In genomic region chr4:2412534-2412884, GRCh38 we compare ENCODE assay signal across 8 cellular contexts. TPM values are rescaled to one million over a fixed set of nuclear protein-coding genes. Genes with fewer than 3 reads are reported as not detected.
A peak's percentile ranks its signal among the peaks of the same experiment; 100 is the strongest.
DNase-seq lines count a peak whose midpoint lies in the region; ATAC-seq, FAIRE-seq and TF ChIP-seq lines count a peak whose summit lies in the region.

No MANE protein-coding gene starts in this region.

- ATAC-seq in HG02588 (IDR thresholded peaks at IDR 0.05; ENCODE audit: unreplicated experiment), result peak; percentile 25

- peak; percentile 38 for DNase-seq in GM18507 (ENCODE audit: extremely low spot score, insufficient read length, low read depth)
- peak; percentile 89 for DNase-seq in SW480 (ENCODE audit: low spot score)
- DNase-seq in colonic mucosa, result peak; percentile 88
- peak; percentile 89 for DNase-seq in osteoblast (ENCODE audit: insufficient read length, low spot score, missing footprints)
- no peak for DNase-seq in RKO (ENCODE audit: low spot score)
- DNase-seq in GDM1 (lab: John Stamatoyannopoulos, UW), result no peak
- no peak for DNase-seq in NCI-H187 treated with DMSO at 0.1 percent for 48 hours (lab: John Stamatoyannopoulos, UW)

- H3K4me1 ChIP-seq in colonic mucosa, result peaks cover 25% of the 10 kb centered on the region
- H3K4me1 ChIP-seq in osteoblast (ENCODE audit: insufficient read depth, low read length), result peaks cover 17% of the 10 kb centered on the region

- H4K20me1 ChIP-seq in osteoblast (ENCODE audit: insufficient read depth, low read length), result no peaks in the 10 kb centered on the region

- TF ChIP-seq CTCF in colonic mucosa (IDR thresholded peaks at IDR 0.05) (no peak), osteoblast (IDR thresholded peaks at IDR 0.05; ENCODE audit: extremely low read depth, low read depth, low read length) (no peak)

- FAIRE-seq in GM18507 (lab: Jason Lieb, UNC), result no peak

- H2AFZ ChIP-seq in osteoblast (ENCODE audit: low read length), result peak overlapping the region; percentile 98

- H3K36me3 ChIP-seq in colonic mucosa, result no peaks in the 10 kb centered on the region
- no peaks in the 10 kb centered on the region for H3K36me3 ChIP-seq in osteoblast (ENCODE audit: insufficient read depth, low read length)

- H3K27ac ChIP-seq in colonic mucosa (peak overlapping the region; percentile 78), osteoblast (ENCODE audit: low read depth, low read length) (peak overlapping the region; percentile 81)

- peak overlapping the region; percentile 4 for H3K4me3 ChIP-seq in colonic mucosa
- peak overlapping the region; percentile 71 for H3K4me3 ChIP-seq in osteoblast (ENCODE audit: insufficient read depth, low read length)

- peak overlapping the region; percentile 86 for H3K4me2 ChIP-seq in osteoblast (ENCODE audit: insufficient read depth, low read length)

- no peaks in the 10 kb centered on the region for H3K9me3 ChIP-seq in colonic mucosa
- no peaks in the 10 kb centered on the region for H3K9me3 ChIP-seq in osteoblast (ENCODE audit: low read depth, low read length)

- no peaks in the 10 kb centered on the region for H3K79me2 ChIP-seq in osteoblast (ENCODE audit: insufficient read depth, low read length)

- peak overlapping the region; percentile 31 to 73 for H3K9ac ChIP-seq in colonic mucosa (ENCODE audit: low read depth in 2 of 2, low read length in 2 of 2)

- H3K27me3 ChIP-seq in colonic mucosa (no peaks in the 10 kb centered on the region), osteoblast (ENCODE audit: insufficient read depth, low read length) (peaks cover 20% of the 10 kb centered on the region)

- intact Hi-C loops in colonic mucosa (cut with DNase I), result no loop called here

RNA-seq across cellular contexts. Expression of gene ZFYVE28, which starts 5.9 kb away (rescaled TPM):
- 10 to 100 TPM; 29.6 to 31.6 TPM for total RNA-seq in colonic mucosa
- 9.7 and 10.5 TPM in 2 replicates for total RNA-seq in osteoblast

RNA-seq across cellular contexts. Expression of gene CFAP99, which starts 6.2 kb away (rescaled TPM):
- total RNA-seq in colonic mucosa (under 1 TPM; 0.32 to 0.49 TPM), osteoblast (under 0.01 TPM in 2 replicates)

RNA-seq across cellular contexts. Expression of gene RNF4, which starts 56.4 kb away (rescaled TPM):
- total RNA-seq in colonic mucosa (10 to 100 TPM; 50.1 to 51.1 TPM), osteoblast (68.8 and 76.0 TPM in 2 replicates)

Comparison
In these comparisons a context has a peak if more than half of its experiments do, and no peak if none do; other contexts are left out.
1. DNase-seq: peak in GM18507 (single experiment), SW480 (single experiment), colonic mucosa (single experiment) and osteoblast (single experiment); none in RKO (single experiment), GDM1 (single experiment) and NCI-H187 treated with DMSO at 0.1 percent for 48 hours (single experiment).